ENCODE assay signal across 11 cellular contexts in the genomic region with DNA sequence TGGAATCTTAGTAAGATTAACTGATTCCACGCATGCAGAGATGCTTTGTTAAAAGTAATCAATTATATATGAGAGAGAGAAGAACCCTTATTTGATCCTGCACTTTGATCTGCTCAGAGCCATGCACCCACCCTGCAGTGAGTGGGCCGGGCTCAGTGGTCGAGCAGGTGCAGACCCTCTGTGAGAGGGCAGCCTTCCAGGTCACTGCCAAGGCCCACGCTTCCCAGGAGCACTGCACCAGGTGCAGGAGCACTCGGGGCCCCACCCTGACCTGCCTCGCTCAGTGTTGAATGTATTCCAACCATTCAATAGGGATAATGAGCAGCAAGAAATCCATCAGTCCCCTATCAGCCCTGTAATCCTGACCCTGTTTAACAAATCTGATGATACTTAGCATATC.
"Had no signal": no experiment of that assay in that cellular context is flagged by ENCODE, and none has a peak within 500 bp of the region (broad histone marks: within the 10 kb centered on the region; RNA-seq: fewer than 3 reads in every experiment).

No MANE protein-coding gene starts in this region.

- H3K9ac ChIP-seq: GM23248 had no signal

- H3K27ac ChIP-seq: GM23248 had no signal

- H3K4me1 ChIP-seq: HAP-1 had no signal

- H3K4me3 ChIP-seq: GM23248, GM23338, HAP-1 had no signal

- H3K9me3 ChIP-seq: HAP-1 had no signal

- ATAC-seq: GM23338, HCT116 had no signal

- H3K36me3 ChIP-seq: HAP-1 had no signal

- DNase-seq: GM23248, GOT3, H7, H9, HCEC 1CT, HFFc6 had no signal

- FAIRE-seq: H1, H54 had no signal
